In genomic region chrX:15686818-15687685, GRCh38 we compare ENCODE assay signal across 8 cellular contexts. TPM values are rescaled to one million over a fixed set of nuclear protein-coding genes. Genes with fewer than 3 reads are reported as not detected.
DNase-seq lines count a peak whose midpoint lies in the region; ATAC-seq and TF ChIP-seq lines count a peak whose summit lies in the region.

No MANE protein-coding gene starts in this region.

- no peak for TF ChIP-seq POLR2A in right lobe of liver (IDR thresholded peaks at IDR 0.05)

- H3K4me3 Mint-ChIP-seq in chondrocyte (ENCODE audit: unreplicated experiment): no peak overlapping the region

- peaks cover 21% of the 10 kb centered on the region for H3K27me3 Mint-ChIP-seq in chondrocyte (ENCODE audit: low read depth)

- no peak overlapping the region for H3K27ac Mint-ChIP-seq in chondrocyte (ENCODE audit: unreplicated experiment)

- peaks cover 6% of the 10 kb centered on the region for H3K36me3 Mint-ChIP-seq in chondrocyte (ENCODE audit: low read depth)

- no peak overlapping the region for H3K27ac ChIP-seq in right lobe of liver

- H3K9me3 ChIP-seq in right lobe of liver: no peaks in the 10 kb centered on the region

- DNase-seq in NCI-H524 (lab: John Stamatoyannopoulos, UW) (peak; percentile 13 to 60), NCI-H524 treated with DMSO at 0.1 percent for 48 hours (lab: John Stamatoyannopoulos, UW) (no peak), NCI-H2171 (lab: John Stamatoyannopoulos, UW) (peak; percentile 16), chondrocyte (ENCODE audit: low spot score) (no peak), right lobe of liver (peak in 1 of 3 donors; percentile 40)
- DNase-seq in activated CD4-positive, alpha-beta T cell treated with anti-CD3 and anti-CD28 coated beads for 24 hours (ENCODE audit: low read depth in 2 of 2): peak; percentile 6 to 58
- peak; percentile 27 to 38 for DNase-seq in stimulated activated CD8-positive, alpha-beta memory T cell treated with anti-CD3 and anti-CD28 coated beads, Interleukin-7, amount 100 ng/mL, for 1 hour (ENCODE audit: low read depth in 2 of 2)

- H3K4me1 ChIP-seq in right lobe of liver: no peaks in the 10 kb centered on the region

- no peaks in the 10 kb centered on the region for H3K27me3 ChIP-seq in right lobe of liver

- intact Hi-C loops in right lobe of liver (cut with DNase I): no loop called here

- H3K4me3 ChIP-seq in right lobe of liver: no peak overlapping the region

- 28% methylated on average over 6 of the region's 6 CpGs for WGBS in right lobe of liver (ENCODE audit: insufficient coverage, low coverage, low lambda C conversion rate, missing lambda C conversion rate)

- peaks cover 4% of the 10 kb centered on the region for H3K4me1 Mint-ChIP-seq in chondrocyte (ENCODE audit: low read depth)

- H3K9me3 Mint-ChIP-seq in chondrocyte (ENCODE audit: low read depth): no peaks in the 10 kb centered on the region

- TF ChIP-seq CTCF in chondrocyte (IDR thresholded peaks at IDR 0.05) (peak; percentile 89), right lobe of liver (IDR thresholded peaks at IDR 0.05) (peak; percentile 59 to 91 (median 90))

- H3K36me3 ChIP-seq in right lobe of liver: peaks cover 0 to 13% (median 6%) of the 10 kb centered on the region in 4 donors

- ATAC-seq in HG02885 (IDR thresholded peaks at IDR 0.05; ENCODE audit: poor library complexity, unreplicated experiment) (peak; percentile 93), right lobe of liver (peak; percentile 86 to 98 (median 94))

RNA-seq across cellular contexts. Expression of gene CLTRN, which starts 22.4 kb away (rescaled TPM):
- total RNA-seq in chondrocyte (0.20 TPM in 1 of 3 replicates, not detected in the others), right lobe of liver (10 to 100 TPM in 5 of 6 experiments, 1 to 10 TPM in 1; 8.8 to 14.0 (median 10.2) TPM)

RNA-seq across cellular contexts. Expression of gene CA5B, which starts 51.0 kb away (rescaled TPM):
- 4.5 to 7.9 TPM (median 7.5 TPM) in 3 replicates for total RNA-seq in chondrocyte
- total RNA-seq in right lobe of liver: 1 to 10 TPM; 1.5 to 4.3 (median 2.8) TPM

Comparison
In these comparisons a context has a peak if more than half of its experiments do, and no peak if none do; other contexts are left out.
1. DNase-seq: peak in NCI-H524 (2 of 2), NCI-H2171 (single experiment), activated CD4-positive, alpha-beta T cell treated with anti-CD3 and anti-CD28 coated beads for 24 hours (2 of 2) and stimulated activated CD8-positive, alpha-beta memory T cell treated with anti-CD3 and anti-CD28 coated beads, Interleukin-7, amount 100 ng/mL, for 1 hour (2 of 2); none in NCI-H524 treated with DMSO at 0.1 percent for 48 hours (single experiment) and chondrocyte (single experiment).